ENCODE assay signal across 8 cellular contexts in genomic region chr3:142028174-142028833, GRCh38.
DNase-seq lines count a peak whose midpoint lies in the region; ATAC-seq and TF ChIP-seq lines count a peak whose summit lies in the region.

No MANE protein-coding gene starts in this region.

- peak; percentile 56 for ATAC-seq in HG03060 (IDR thresholded peaks at IDR 0.05; ENCODE audit: low read depth, unreplicated experiment)

- TF ChIP-seq CTCF in GM12864 (IDR thresholded peaks at IDR 0.05; ENCODE audit: low read depth, low read length, missing control alignments) (no peak), astrocyte of the cerebellum (IDR thresholded peaks at IDR 0.05; ENCODE audit: low read depth, low read length, missing control alignments) (peak; percentile 3), retinal pigment epithelial cell (conservative IDR thresholded peaks at IDR 0.05; ENCODE audit: low read depth, low read length) (no peak)

- DNase-seq in AG08395 (ENCODE audit: low spot score) (peak; percentile 48), GM12864 (ENCODE audit: low read depth) (peak; percentile 83), NCI-H510A (lab: John Stamatoyannopoulos, UW) (peak; percentile 36), astrocyte of the cerebellum (ENCODE audit: low read depth) (peak; percentile 85), iPS DF 19.7 (ENCODE audit: low read depth, low spot score) (peak; percentile 81), retinal pigment epithelial cell (ENCODE audit: low read depth) (peak; percentile 78)
- DNase-seq in activated effector memory CD4-positive, alpha-beta T cell treated with anti-CD3 and anti-CD28 coated beads, Interleukin-2, amount 50 U/mL, for 16 hours: no peak

- H3K4me3 ChIP-seq in GM12864 (ENCODE audit: low read depth, low read length): peak overlapping the region; percentile 36
- H3K4me3 ChIP-seq in astrocyte of the cerebellum (ENCODE audit: low read depth, low read length): peak overlapping the region; percentile 50
- H3K4me3 ChIP-seq in retinal pigment epithelial cell (ENCODE audit: low read length): peak overlapping the region; percentile 88

- in situ Hi-C loops in astrocyte of the cerebellum (cut with HindIII; ENCODE audit: low sequenced_read_pairs): no loop called here

Comparison
In these comparisons a context has a peak if more than half of its experiments do, and no peak if none do; other contexts are left out.
1. H3K4me3 ChIP-seq: peak in every context shown above with its lines; median percentile 88 in retinal pigment epithelial cell; 50 in astrocyte of the cerebellum; 36 in GM12864.